35 cellular contexts compared by ENCODE assay signal in the genomic region with DNA sequence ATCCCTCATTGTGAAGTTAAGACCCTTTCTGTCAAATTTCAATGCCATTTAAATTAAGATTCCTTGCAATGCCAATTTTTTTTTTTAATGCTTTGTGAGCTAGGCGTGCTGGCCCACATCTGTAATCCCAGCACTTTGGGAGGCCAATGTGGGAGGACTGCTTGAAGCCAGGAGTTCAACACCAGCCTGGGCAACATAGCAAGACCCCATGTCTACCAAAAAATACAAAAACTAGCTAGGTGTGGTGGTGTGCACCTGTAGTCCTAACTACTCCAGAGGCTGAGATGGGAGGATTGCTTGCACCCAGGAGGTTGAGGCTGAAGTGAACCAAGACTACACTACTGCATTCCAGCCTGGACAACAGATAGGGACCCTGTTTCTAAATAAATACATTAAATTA.
"Had no signal": no experiment of that assay in that cellular context is flagged by ENCODE, and none has a peak within 500 bp of the region (broad histone marks: within the 10 kb centered on the region; RNA-seq: fewer than 3 reads in every experiment).

No MANE protein-coding gene starts in this region.

- H3K4me2 ChIP-seq: KMS-11 had no signal

- H3K4me3 ChIP-seq: MG63 had no signal

- H3K36me3 ChIP-seq: MG63 had no signal

- DNase-seq: Karpas-422, Kasumi-1, MG63, MM.1S, MV-4-11, NCI-H1048, NCI-H1092, NCI-H1092 treated with DMSO at 0.1 percent for 48 hours, NCI-H1105, NCI-H1105 treated with DMSO at 0.1 percent for 48 hours, NCI-H1417, NCI-H1417 treated with DMSO at 0.1 percent for 48 hours, NCI-H1436, NCI-H1436 treated with DMSO at 0.1 percent for 48 hours, NCI-H146, NCI-H1694, NCI-H1694 treated with DMSO at 0.1 percent for 48 hours, NCI-H187, NCI-H187 treated with DMSO at 0.1 percent for 48 hours, NCI-H1930, NCI-H2029, NCI-H2029 treated with DMSO at 0.1 percent for 48 hours, NCI-H2081, NCI-H2081 treated with DMSO at 0.1 percent for 48 hours, NCI-H2107, NCI-H2171, NCI-H2171 treated with DMSO at 0.1 percent for 48 hours, NCI-H2227 treated with DMSO at 0.1 percent for 48 hours, NCI-H226, NCI-H345, NCI-H446, NCI-H446 treated with DMSO at 0.1 percent for 48 hours, NCI-H510A, NCI-H510A treated with DMSO at 0.1 percent for 48 hours had no signal

- H3K9me3 ChIP-seq: MG63 had no signal

- H3K27me3 ChIP-seq: MG63 had no signal

- H3K27ac ChIP-seq: KMS-11 had no signal

- H3K9ac ChIP-seq: KMS-11 had no signal
